ENCODE assay signal across 1 cellular context in genomic region chr12:109189291-109189690, GRCh38.
TF ChIP-seq lines count a peak whose summit lies in the region.

No MANE protein-coding gene starts in this region.

TF ChIP-seq in H1, 55 proteins besides CTCF, POLR2A, EP300 and RAD21 (continued from another document):
- TF ChIP-seq USF2 (IDR thresholded peaks at IDR 0.05; ENCODE audit: low read length) (no peak), CBX5 (IDR thresholded peaks at IDR 0.05; ENCODE audit: low read depth, low read length) (no peak), JUND (IDR thresholded peaks at IDR 0.05; ENCODE audit: low read length) (no peak), TEAD4 (IDR thresholded peaks at IDR 0.05; ENCODE audit: low read depth, low read length) (no peak)
